Comparison of ENCODE assay signal across 10 cellular contexts in genomic region chr15:75049392-75049791, GRCh38. TPM values are rescaled to one million over a fixed set of nuclear protein-coding genes. Genes with fewer than 3 reads are reported as not detected.
A peak's percentile ranks its signal among the peaks of the same experiment; 100 is the strongest.
DNase-seq lines count a peak whose midpoint lies in the region; ATAC-seq and TF ChIP-seq lines count a peak whose summit lies in the region.
"Had no signal": no experiment of that assay in that cellular context is flagged by ENCODE, and none has a peak within 500 bp of the region (broad histone marks: within the 10 kb centered on the region; RNA-seq: fewer than 3 reads in every experiment).

No MANE protein-coding gene starts in this region.

- H3K4me3 ChIP-seq in breast epithelium, result no peak overlapping the region
- no peak overlapping the region for H3K4me3 ChIP-seq in esophagus squamous epithelium
- no peak overlapping the region for H3K4me3 ChIP-seq in mucosa of descending colon

- TF ChIP-seq CTCF in breast epithelium (IDR thresholded peaks at IDR 0.05), result no peak
- no peak for TF ChIP-seq CTCF in MCF 10A (IDR thresholded peaks at IDR 0.05; ENCODE audit: unreplicated experiment)
- no peak for TF ChIP-seq CTCF in esophagus squamous epithelium (IDR thresholded peaks at IDR 0.05)
- TF ChIP-seq CTCF in mucosa of descending colon (IDR thresholded peaks at IDR 0.05), result no peak

- CTCF ChIA-PET in MCF 10A (lab: Yijun Ruan, JAX), result interaction anchor here (0.7 to 1.4 kb wide), 3 partner anchors 20 to 225 kb away, joined by 3 to 4 read pairs (median 3); no protein-coding TSS in a partner anchor

- H3K36me3 ChIP-seq in breast epithelium (no peaks in the 10 kb centered on the region), esophagus squamous epithelium (peaks cover 0 to 22% (median 0%) of the 10 kb centered on the region in 3 donors), mucosa of descending colon (ENCODE audit: low read depth) (no peaks in the 10 kb centered on the region)

- no peak overlapping the region for H3K27ac Mint-ChIP-seq in MCF 10A (ENCODE audit: low read depth, unreplicated experiment)
- H3K27ac Mint-ChIP-seq in activated T-cell treated with anti-CD3 and anti-CD28 coated beads, Interleukin-2, amount 50 U/mL, for 72 hours, result no peak overlapping the region
- H3K27ac Mint-ChIP-seq in effector memory CD8-positive, alpha-beta T cell, result no peak overlapping the region

- H3K4me1 ChIP-seq in breast epithelium, result peaks cover 3 to 16% of the 10 kb centered on the region in 2 donors
- peaks cover 16 to 61% (median 25%) of the 10 kb centered on the region in 3 donors for H3K4me1 ChIP-seq in esophagus squamous epithelium
- peaks cover 23% of the 10 kb centered on the region for H3K4me1 ChIP-seq in mucosa of descending colon (ENCODE audit: low read depth)

- WGBS in esophagus squamous epithelium, 2 donors, result 56 to 86% methylated on average over 1 to 9 of the region's 11 CpGs

- no peaks in the 10 kb centered on the region for H3K36me3 Mint-ChIP-seq in MCF 10A (ENCODE audit: insufficient read depth, unreplicated experiment)
- peaks cover 3 to 9% of the 10 kb centered on the region in 2 donors for H3K36me3 Mint-ChIP-seq in activated T-cell treated with anti-CD3 and anti-CD28 coated beads, Interleukin-2, amount 50 U/mL, for 72 hours (ENCODE audit: insufficient read depth in 2 of 2)
- H3K36me3 Mint-ChIP-seq in effector memory CD8-positive, alpha-beta T cell (ENCODE audit: insufficient read depth), result peaks cover 10% of the 10 kb centered on the region

- TF ChIP-seq POLR2A in breast epithelium (IDR thresholded peaks at IDR 0.05) (no peak), esophagus squamous epithelium (IDR thresholded peaks at IDR 0.05) (no peak)

- no peaks in the 10 kb centered on the region for H3K4me1 Mint-ChIP-seq in MCF 10A (ENCODE audit: insufficient read depth, unreplicated experiment)
- peaks cover 36% of the 10 kb centered on the region for H3K4me1 Mint-ChIP-seq in activated T-cell treated with anti-CD3 and anti-CD28 coated beads, Interleukin-2, amount 50 U/mL, for 72 hours (ENCODE audit: low read depth)
- peaks cover 18 to 29% of the 10 kb centered on the region in 2 donors for H3K4me1 Mint-ChIP-seq in effector memory CD8-positive, alpha-beta T cell (ENCODE audit: low read depth in 2 of 2)

- DNase-seq in breast epithelium (ENCODE audit: low spot score in 2 of 2) (peak; percentile 47 to 83), MCF 10A (ENCODE audit: unreplicated experiment) (no peak), esophagus squamous epithelium (lab: John Stamatoyannopoulos, UW) (no peak), mucosa of descending colon (peak in 2 of 3 donors; percentile 38 to 57), SIG-M5 treated with dmso at 0.1 percent for 504 hours (lab: John Stamatoyannopoulos, UW; ENCODE audit: unreplicated experiment) (no peak)
- DNase-seq in stimulated activated CD4-positive, alpha-beta T cell treated with anti-CD3 and anti-CD28 coated beads, Interleukin-15, amount 100 ng/mL, for 24 hours, result no peak
- DNase-seq in activated T-cell treated with anti-CD3 and anti-CD28 coated beads, Interleukin-2, amount 50 U/mL, for 72 hours, result no peak
- DNase-seq in effector memory CD8-positive, alpha-beta T cell, result no peak
- DNase-seq: central memory CD4-positive, alpha-beta T cell had no signal

- no peak for ATAC-seq in mucosa of descending colon
- no peak for ATAC-seq in activated T-cell treated with anti-CD3 and anti-CD28 coated beads, Interleukin-2, amount 50 U/mL, for 72 hours (replicated peaks in 1 of 2)
- ATAC-seq in effector memory CD8-positive, alpha-beta T cell (replicated peaks), result no peak

- H3K27ac ChIP-seq in breast epithelium (no peak overlapping the region), esophagus squamous epithelium (peak overlapping the region in 3 of 4 donors; percentile 42 to 49 (median 42))
- H3K27ac ChIP-seq: KMS-11 had no signal

- no peaks in the 10 kb centered on the region for H3K9me3 Mint-ChIP-seq in MCF 10A (ENCODE audit: unreplicated experiment)
- H3K9me3 Mint-ChIP-seq in activated T-cell treated with anti-CD3 and anti-CD28 coated beads, Interleukin-2, amount 50 U/mL, for 72 hours, result no peaks in the 10 kb centered on the region
- no peaks in the 10 kb centered on the region for H3K9me3 Mint-ChIP-seq in effector memory CD8-positive, alpha-beta T cell

- H3K27me3 Mint-ChIP-seq in MCF 10A (ENCODE audit: insufficient read depth, unreplicated experiment), result no peaks in the 10 kb centered on the region
- no peaks in the 10 kb centered on the region for H3K27me3 Mint-ChIP-seq in activated T-cell treated with anti-CD3 and anti-CD28 coated beads, Interleukin-2, amount 50 U/mL, for 72 hours (ENCODE audit: low read depth)
- no peaks in the 10 kb centered on the region for H3K27me3 Mint-ChIP-seq in effector memory CD8-positive, alpha-beta T cell

- H3K27me3 ChIP-seq in breast epithelium, result no peaks in the 10 kb centered on the region
- no peaks in the 10 kb centered on the region for H3K27me3 ChIP-seq in esophagus squamous epithelium

- H3K4me3 Mint-ChIP-seq in MCF 10A (ENCODE audit: unreplicated experiment), result no peak overlapping the region
- H3K4me3 Mint-ChIP-seq in activated T-cell treated with anti-CD3 and anti-CD28 coated beads, Interleukin-2, amount 50 U/mL, for 72 hours, result no peak overlapping the region
- no peak overlapping the region for H3K4me3 Mint-ChIP-seq in effector memory CD8-positive, alpha-beta T cell

- POLR2A ChIA-PET in MCF 10A (lab: Yijun Ruan, JAX), result interaction anchor here (1.2 kb wide), 1 partner anchor 152 kb away, joined by 4 read pairs; the partner anchor contains the start of gene C15orf39

- intact Hi-C loops in breast epithelium (cut with DNase I; ENCODE audit: low total_unique reads), result no loop called here
- intact Hi-C loops in MCF 10A (cut with micrococcal nuclease), result no loop called here
- intact Hi-C loops in esophagus squamous epithelium (cut with DNase I), result no loop called here
- intact Hi-C loops in mucosa of descending colon (cut with DNase I, micrococcal nuclease), result no loop called here

- no TSS peak for BruUV-seq in MCF 10A (replicated peaks; lab: Mats Ljungman, UMichigan)

- H3K9me3 ChIP-seq in breast epithelium (no peaks in the 10 kb centered on the region), esophagus squamous epithelium (no peaks in the 10 kb centered on the region), mucosa of descending colon (no peaks in the 10 kb centered on the region)

RNA-seq across cellular contexts. Expression of gene PPCDC, which starts 26.0 kb away (rescaled TPM):
- total RNA-seq in breast epithelium (10 to 100 TPM; 17.3 to 19.0 (median 18.9) TPM), MCF 10A (2022) (20.3 and 25.1 TPM in 2 replicates), esophagus squamous epithelium (10 to 100 TPM; 11.6 to 14.7 (median 12.4) TPM), mucosa of descending colon (10 to 100 TPM; 12.4 to 18.9 (median 18.2) TPM)
- 10 to 100 TPM; 29.6 to 29.7 TPM for total RNA-seq in activated T-cell treated with anti-CD3 and anti-CD28 coated beads, Interleukin-2, amount 50 U/mL, for 72 hours

RNA-seq across cellular contexts. Expression of gene SCAMP5, which starts 54.0 kb away (rescaled TPM):
- total RNA-seq in breast epithelium (1 to 10 TPM; 2.2 to 7.5 (median 4.5) TPM), MCF 10A (2022) (0.54 and 0.96 TPM in 2 replicates), esophagus squamous epithelium (1 to 10 TPM in 1 of 4 donors, under 1 TPM in 3; 0.57 to 2.0 (median 0.67) TPM), mucosa of descending colon (10 to 100 TPM in 1 of 3 donors, 1 to 10 TPM in 2; 7.3 to 10.8 (median 7.4) TPM)
- 1 to 10 TPM in 1 of 2 donors, under 1 TPM in 1; 0.31 to 1.2 TPM for total RNA-seq in activated T-cell treated with anti-CD3 and anti-CD28 coated beads, Interleukin-2, amount 50 U/mL, for 72 hours

Comparison
In these comparisons a context has a peak if more than half of its experiments do, and no peak if none do; other contexts are left out.
1. DNase-seq: peak in breast epithelium (2 of 2) and mucosa of descending colon (2 of 3); none in MCF 10A (single experiment), esophagus squamous epithelium (single experiment), stimulated activated CD4-positive, alpha-beta T cell treated with anti-CD3 and anti-CD28 coated beads, Interleukin-15, amount 100 ng/mL, for 24 hours (single experiment), activated T-cell treated with anti-CD3 and anti-CD28 coated beads, Interleukin-2, amount 50 U/mL, for 72 hours (0 of 2), SIG-M5 treated with dmso at 0.1 percent for 504 hours (single experiment) and effector memory CD8-positive, alpha-beta T cell (0 of 3).
2. H3K27ac ChIP-seq: peak in esophagus squamous epithelium (3 of 4); none in breast epithelium (0 of 2).